Comparison of ENCODE assay signal across 1 cellular context in the genomic region with DNA sequence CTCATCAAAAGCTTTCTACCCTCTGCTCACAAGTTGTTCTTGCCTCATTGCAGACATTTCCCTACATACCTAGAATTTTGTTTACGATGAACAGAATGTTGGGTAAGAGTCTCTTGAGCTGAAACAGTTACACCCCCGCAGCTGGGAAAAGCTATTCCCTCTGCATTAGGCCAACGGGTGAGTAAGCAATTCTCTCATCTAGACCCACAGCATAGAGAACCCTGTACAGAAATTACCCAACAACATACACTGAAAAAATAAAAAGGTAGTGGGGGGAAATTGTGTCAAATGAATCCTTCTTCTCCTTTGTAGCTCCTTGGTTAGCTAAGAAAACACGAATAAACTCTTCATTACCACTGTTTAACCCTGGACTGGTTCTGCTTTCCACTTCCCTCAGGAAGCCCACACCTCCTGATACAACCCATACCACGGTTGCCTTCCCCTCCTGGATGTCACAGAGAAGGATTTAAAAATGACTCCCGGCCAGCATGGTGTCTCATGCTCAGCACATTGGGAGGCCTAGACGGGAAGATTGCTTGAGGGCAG.
TF ChIP-seq lines count a peak whose summit lies in the region.

No MANE protein-coding gene starts in this region.

TF ChIP-seq in SK-N-SH treated with all-trans-retinoic acid at 6 μM for 48 hours, 23 proteins besides CTCF, POLR2A, EP300 and RAD21 (continued from another document):
- TF ChIP-seq ZNF565 (CRISPR knock-in tag; conservative IDR thresholded peaks at IDR 0.05; ENCODE audit: low read depth) (no peak), CSDC2 (CRISPR knock-in tag; IDR thresholded peaks at IDR 0.05) (no peak), TOX (CRISPR knock-in tag; IDR thresholded peaks at IDR 0.05; ENCODE audit: borderline replicate concordance) (no peak), TCF4 (CRISPR knock-in tag; IDR thresholded peaks at IDR 0.05; ENCODE audit: borderline replicate concordance) (no peak), ISL1 (CRISPR knock-in tag; IDR thresholded peaks at IDR 0.05) (no peak), ZNF70 (CRISPR knock-in tag; IDR thresholded peaks at IDR 0.05) (no peak), OSR1 (CRISPR knock-in tag; IDR thresholded peaks at IDR 0.05) (no peak)
- TF ChIP-seq, protein P1, sequence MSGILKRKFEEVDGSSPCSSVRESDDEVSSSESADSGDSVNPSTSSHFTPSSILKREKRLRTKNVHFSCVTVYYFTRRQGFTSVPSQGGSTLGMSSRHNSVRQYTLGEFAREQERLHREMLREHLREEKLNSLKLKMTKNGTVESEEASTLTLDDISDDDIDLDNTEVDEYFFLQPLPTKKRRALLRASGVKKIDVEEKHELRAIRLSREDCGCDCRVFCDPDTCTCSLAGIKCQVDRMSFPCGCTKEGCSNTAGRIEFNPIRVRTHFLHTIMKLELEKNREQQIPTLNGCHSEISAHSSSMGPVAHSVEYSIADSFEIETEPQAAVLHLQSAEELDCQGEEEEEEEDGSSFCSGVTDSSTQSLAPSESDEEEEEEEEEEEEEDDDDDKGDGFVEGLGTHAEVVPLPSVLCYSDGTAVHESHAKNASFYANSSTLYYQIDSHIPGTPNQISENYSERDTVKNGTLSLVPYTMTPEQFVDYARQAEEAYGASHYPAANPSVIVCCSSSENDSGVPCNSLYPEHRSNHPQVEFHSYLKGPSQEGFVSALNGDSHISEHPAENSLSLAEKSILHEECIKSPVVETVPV (CRISPR knock-in tag; IDR thresholded peaks at IDR 0.05) = no peak
- TF ChIP-seq, protein P2, sequence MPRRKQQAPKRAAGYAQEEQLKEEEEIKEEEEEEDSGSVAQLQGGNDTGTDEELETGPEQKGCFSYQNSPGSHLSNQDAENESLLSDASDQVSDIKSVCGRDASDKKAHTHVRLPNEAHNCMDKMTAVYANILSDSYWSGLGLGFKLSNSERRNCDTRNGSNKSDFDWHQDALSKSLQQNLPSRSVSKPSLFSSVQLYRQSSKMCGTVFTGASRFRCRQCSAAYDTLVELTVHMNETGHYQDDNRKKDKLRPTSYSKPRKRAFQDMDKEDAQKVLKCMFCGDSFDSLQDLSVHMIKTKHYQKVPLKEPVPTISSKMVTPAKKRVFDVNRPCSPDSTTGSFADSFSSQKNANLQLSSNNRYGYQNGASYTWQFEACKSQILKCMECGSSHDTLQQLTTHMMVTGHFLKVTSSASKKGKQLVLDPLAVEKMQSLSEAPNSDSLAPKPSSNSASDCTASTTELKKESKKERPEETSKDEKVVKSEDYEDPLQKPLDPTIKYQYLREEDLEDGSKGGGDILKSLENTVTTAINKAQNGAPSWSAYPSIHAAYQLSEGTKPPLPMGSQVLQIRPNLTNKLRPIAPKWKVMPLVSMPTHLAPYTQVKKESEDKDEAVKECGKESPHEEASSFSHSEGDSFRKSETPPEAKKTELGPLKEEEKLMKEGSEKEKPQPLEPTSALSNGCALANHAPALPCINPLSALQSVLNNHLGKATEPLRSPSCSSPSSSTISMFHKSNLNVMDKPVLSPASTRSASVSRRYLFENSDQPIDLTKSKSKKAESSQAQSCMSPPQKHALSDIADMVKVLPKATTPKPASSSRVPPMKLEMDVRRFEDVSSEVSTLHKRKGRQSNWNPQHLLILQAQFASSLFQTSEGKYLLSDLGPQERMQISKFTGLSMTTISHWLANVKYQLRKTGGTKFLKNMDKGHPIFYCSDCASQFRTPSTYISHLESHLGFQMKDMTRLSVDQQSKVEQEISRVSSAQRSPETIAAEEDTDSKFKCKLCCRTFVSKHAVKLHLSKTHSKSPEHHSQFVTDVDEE (CRISPR knock-in tag; IDR thresholded peaks at IDR 0.05) = no peak
